In the genomic region with DNA sequence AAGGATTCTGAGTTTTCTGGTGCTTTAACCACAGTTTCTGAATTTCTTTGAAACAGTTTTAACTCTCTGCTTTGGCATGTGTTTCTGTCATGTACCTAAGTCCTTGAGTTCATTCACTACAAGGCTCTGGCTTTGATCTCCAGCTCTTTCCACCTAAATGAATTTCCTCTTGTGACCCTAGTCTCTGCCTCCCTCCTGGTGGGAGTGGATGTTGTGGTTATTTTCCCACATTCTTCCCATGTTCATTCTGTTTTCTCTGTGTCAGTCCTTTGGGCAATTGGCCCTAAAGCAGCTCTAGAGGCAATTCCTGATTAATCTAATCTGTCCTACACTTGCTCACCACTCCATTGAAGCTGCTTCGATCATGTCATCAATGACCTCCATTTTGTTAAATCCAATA, we compare ENCODE assay signal across 2 cellular contexts.
TF ChIP-seq lines count a peak whose summit lies in the region.

No MANE protein-coding gene starts in this region.

TF ChIP-seq in SK-N-SH, 30 proteins besides CTCF, POLR2A, EP300 and RAD21 (continued from another document):
- TF ChIP-seq, protein P1, sequence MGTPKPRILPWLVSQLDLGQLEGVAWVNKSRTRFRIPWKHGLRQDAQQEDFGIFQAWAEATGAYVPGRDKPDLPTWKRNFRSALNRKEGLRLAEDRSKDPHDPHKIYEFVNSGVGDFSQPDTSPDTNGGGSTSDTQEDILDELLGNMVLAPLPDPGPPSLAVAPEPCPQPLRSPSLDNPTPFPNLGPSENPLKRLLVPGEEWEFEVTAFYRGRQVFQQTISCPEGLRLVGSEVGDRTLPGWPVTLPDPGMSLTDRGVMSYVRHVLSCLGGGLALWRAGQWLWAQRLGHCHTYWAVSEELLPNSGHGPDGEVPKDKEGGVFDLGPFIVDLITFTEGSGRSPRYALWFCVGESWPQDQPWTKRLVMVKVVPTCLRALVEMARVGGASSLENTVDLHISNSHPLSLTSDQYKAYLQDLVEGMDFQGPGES (IDR thresholded peaks at IDR 0.05; ENCODE audit: low read depth, low read length), result no peak
- TF ChIP-seq POLR2AphosphoS5 (IDR thresholded peaks at IDR 0.05; ENCODE audit: low read depth, low read length) (no peak), FOXJ3 (CRISPR knock-in tag; IDR thresholded peaks at IDR 0.05) (no peak), RCOR1 (IDR thresholded peaks at IDR 0.05; ENCODE audit: low read length) (no peak), SMC3 (IDR thresholded peaks at IDR 0.05; ENCODE audit: low read depth, low read length) (no peak), MEF2A (IDR thresholded peaks at IDR 0.05; ENCODE audit: borderline replicate concordance, low read depth) (no peak), EZH2phosphoT487 (IDR thresholded peaks at IDR 0.05; ENCODE audit: borderline replicate concordance, low read depth) (no peak), GATA2 (CRISPR knock-in tag; IDR thresholded peaks at IDR 0.05) (no peak), FOXM1 (IDR thresholded peaks at IDR 0.05; ENCODE audit: low read depth) (no peak)
- TF ChIP-seq, protein P2, sequence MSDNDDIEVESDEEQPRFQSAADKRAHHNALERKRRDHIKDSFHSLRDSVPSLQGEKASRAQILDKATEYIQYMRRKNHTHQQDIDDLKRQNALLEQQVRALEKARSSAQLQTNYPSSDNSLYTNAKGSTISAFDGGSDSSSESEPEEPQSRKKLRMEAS (IDR thresholded peaks at IDR 0.05; ENCODE audit: low read depth), result no peak

TF ChIP-seq in SK-N-SH treated with all-trans-retinoic acid at 6 μM for 48 hours, 23 proteins besides CTCF, POLR2A, EP300 and RAD21 (continued from another document):
- TF ChIP-seq, protein P3, sequence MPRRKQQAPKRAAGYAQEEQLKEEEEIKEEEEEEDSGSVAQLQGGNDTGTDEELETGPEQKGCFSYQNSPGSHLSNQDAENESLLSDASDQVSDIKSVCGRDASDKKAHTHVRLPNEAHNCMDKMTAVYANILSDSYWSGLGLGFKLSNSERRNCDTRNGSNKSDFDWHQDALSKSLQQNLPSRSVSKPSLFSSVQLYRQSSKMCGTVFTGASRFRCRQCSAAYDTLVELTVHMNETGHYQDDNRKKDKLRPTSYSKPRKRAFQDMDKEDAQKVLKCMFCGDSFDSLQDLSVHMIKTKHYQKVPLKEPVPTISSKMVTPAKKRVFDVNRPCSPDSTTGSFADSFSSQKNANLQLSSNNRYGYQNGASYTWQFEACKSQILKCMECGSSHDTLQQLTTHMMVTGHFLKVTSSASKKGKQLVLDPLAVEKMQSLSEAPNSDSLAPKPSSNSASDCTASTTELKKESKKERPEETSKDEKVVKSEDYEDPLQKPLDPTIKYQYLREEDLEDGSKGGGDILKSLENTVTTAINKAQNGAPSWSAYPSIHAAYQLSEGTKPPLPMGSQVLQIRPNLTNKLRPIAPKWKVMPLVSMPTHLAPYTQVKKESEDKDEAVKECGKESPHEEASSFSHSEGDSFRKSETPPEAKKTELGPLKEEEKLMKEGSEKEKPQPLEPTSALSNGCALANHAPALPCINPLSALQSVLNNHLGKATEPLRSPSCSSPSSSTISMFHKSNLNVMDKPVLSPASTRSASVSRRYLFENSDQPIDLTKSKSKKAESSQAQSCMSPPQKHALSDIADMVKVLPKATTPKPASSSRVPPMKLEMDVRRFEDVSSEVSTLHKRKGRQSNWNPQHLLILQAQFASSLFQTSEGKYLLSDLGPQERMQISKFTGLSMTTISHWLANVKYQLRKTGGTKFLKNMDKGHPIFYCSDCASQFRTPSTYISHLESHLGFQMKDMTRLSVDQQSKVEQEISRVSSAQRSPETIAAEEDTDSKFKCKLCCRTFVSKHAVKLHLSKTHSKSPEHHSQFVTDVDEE (CRISPR knock-in tag; IDR thresholded peaks at IDR 0.05), result no peak
- TF ChIP-seq, protein P4, sequence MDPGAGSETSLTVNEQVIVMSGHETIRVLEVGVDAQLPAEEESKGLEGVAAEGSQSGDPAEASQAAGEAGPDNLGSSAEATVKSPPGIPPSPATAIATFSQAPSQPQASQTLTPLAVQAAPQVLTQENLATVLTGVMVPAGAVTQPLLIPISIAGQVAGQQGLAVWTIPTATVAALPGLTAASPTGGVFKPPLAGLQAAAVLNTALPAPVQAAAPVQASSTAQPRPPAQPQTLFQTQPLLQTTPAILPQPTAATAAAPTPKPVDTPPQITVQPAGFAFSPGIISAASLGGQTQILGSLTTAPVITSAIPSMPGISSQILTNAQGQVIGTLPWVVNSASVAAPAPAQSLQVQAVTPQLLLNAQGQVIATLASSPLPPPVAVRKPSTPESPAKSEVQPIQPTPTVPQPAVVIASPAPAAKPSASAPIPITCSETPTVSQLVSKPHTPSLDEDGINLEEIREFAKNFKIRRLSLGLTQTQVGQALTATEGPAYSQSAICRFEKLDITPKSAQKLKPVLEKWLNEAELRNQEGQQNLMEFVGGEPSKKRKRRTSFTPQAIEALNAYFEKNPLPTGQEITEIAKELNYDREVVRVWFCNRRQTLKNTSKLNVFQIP (CRISPR knock-in tag; IDR thresholded peaks at IDR 0.05; ENCODE audit: borderline replicate concordance, low read depth), result no peak
- no peak for TF ChIP-seq ZNF8 (CRISPR knock-in tag; IDR thresholded peaks at IDR 0.05)
- TF ChIP-seq, protein P5, sequence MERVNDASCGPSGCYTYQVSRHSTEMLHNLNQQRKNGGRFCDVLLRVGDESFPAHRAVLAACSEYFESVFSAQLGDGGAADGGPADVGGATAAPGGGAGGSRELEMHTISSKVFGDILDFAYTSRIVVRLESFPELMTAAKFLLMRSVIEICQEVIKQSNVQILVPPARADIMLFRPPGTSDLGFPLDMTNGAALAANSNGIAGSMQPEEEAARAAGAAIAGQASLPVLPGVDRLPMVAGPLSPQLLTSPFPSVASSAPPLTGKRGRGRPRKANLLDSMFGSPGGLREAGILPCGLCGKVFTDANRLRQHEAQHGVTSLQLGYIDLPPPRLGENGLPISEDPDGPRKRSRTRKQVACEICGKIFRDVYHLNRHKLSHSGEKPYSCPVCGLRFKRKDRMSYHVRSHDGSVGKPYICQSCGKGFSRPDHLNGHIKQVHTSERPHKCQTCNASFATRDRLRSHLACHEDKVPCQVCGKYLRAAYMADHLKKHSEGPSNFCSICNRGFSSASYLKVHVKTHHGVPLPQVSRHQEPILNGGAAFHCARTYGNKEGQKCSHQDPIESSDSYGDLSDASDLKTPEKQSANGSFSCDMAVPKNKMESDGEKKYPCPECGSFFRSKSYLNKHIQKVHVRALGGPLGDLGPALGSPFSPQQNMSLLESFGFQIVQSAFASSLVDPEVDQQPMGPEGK (CRISPR knock-in tag; IDR thresholded peaks at IDR 0.05; ENCODE audit: borderline replicate concordance), result no peak
- no peak for TF ChIP-seq ISL1 (CRISPR knock-in tag; IDR thresholded peaks at IDR 0.05)
- TF ChIP-seq RARB (CRISPR knock-in tag; IDR thresholded peaks at IDR 0.05), result no peak
- TF ChIP-seq, protein P6, sequence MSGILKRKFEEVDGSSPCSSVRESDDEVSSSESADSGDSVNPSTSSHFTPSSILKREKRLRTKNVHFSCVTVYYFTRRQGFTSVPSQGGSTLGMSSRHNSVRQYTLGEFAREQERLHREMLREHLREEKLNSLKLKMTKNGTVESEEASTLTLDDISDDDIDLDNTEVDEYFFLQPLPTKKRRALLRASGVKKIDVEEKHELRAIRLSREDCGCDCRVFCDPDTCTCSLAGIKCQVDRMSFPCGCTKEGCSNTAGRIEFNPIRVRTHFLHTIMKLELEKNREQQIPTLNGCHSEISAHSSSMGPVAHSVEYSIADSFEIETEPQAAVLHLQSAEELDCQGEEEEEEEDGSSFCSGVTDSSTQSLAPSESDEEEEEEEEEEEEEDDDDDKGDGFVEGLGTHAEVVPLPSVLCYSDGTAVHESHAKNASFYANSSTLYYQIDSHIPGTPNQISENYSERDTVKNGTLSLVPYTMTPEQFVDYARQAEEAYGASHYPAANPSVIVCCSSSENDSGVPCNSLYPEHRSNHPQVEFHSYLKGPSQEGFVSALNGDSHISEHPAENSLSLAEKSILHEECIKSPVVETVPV (CRISPR knock-in tag; IDR thresholded peaks at IDR 0.05), result no peak
- TF ChIP-seq ESRRG (CRISPR knock-in tag; IDR thresholded peaks at IDR 0.05), result no peak
- TF ChIP-seq ARNTL (CRISPR knock-in tag; IDR thresholded peaks at IDR 0.05; ENCODE audit: borderline replicate concordance, low read depth), result no peak
